13 cellular contexts compared by ENCODE assay signal in the genomic region with DNA sequence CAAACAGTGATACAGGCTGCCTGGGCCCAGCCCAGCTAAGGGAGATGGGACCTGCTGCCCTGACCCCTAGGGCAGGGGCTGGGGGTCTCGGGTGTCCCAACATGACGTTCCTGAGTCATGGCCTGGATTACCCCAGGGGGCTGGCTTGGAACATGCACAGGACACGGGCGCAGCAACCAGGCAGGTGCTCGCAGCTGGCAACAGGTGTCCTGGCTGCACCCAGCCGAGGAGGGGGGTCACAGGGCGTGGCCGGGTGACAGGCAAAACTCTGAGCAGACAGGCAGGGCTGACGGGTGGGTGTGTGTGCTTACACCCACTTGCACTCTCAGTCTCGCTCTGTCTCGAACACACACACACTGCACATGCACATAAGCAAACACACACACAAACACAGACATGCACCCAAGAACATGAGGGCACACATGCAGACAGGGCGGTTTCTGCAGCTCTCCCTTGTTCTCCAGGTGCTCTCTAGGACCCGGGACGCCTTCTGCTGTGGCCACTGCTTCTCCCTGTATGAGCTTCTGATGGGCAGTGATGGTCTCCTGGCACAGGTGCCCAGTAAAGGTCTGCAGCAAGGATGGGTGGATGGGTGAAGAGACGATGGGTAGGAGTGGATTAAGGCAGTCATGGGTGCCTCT. TPM values are rescaled to one million over a fixed set of nuclear protein-coding genes. Genes with fewer than 3 reads are reported as not detected.
DNase-seq lines count a peak whose midpoint lies in the region; ATAC-seq and TF ChIP-seq lines count a peak whose summit lies in the region.
"Had no signal": no experiment of that assay in that cellular context is flagged by ENCODE, and none has a peak within 500 bp of the region (broad histone marks: within the 10 kb centered on the region; RNA-seq: fewer than 3 reads in every experiment).

No MANE protein-coding gene starts in this region.

- H3K27ac ChIP-seq in RWPE2 (ENCODE audit: poor library complexity, severe bottlenecking) = peak overlapping the region; percentile 3
- H3K27ac ChIP-seq: dorsolateral prefrontal cortex had no signal

- intact Hi-C loops in Right ventricle myocardium superior (cut with DNase I) = loop anchor here (5.0 kb wide), 2 partner anchors 238 to 288 kb away; no protein-coding TSS in a partner anchor
- intact Hi-C loops in Right ventricle myocardium inferior (cut with DNase I) = loop anchor here (5.0 to 10.0 kb wide), 3 partner anchors 238 to 625 kb away; no protein-coding TSS in a partner anchor
- intact Hi-C loops in mucosa of descending colon (cut with DNase I, micrococcal nuclease) = loop anchor here (5.0 to 10.0 kb wide), 2 partner anchors 243 to 245 kb away; no protein-coding TSS in a partner anchor

- H3K4me1 ChIP-seq in RWPE2 (ENCODE audit: insufficient read depth, poor library complexity, severe bottlenecking) (peaks cover 21% of the 10 kb centered on the region), mucosa of descending colon (ENCODE audit: low read depth) (peaks cover 12% of the 10 kb centered on the region)

- TF ChIP-seq CTCF in RWPE2 (IDR thresholded peaks at IDR 0.05; ENCODE audit: poor library complexity, severe bottlenecking) (no peak), mucosa of descending colon (IDR thresholded peaks at IDR 0.05) (no peak)

- DNase-seq in Right ventricle myocardium superior (peak; percentile 26), Right ventricle myocardium inferior (ENCODE audit: missing footprints) (no peak), RWPE2 (ENCODE audit: low spot score) (peak; percentile 42), mucosa of descending colon (peak; percentile 68 to 77 (median 70)), left lobe of liver (ENCODE audit: low spot score) (no peak), hypothalamus (lab: John Stamatoyannopoulos, UW) (no peak), epidermal melanocyte (ENCODE audit: insufficient read length, low spot score) (no peak)
- no peak for DNase-seq in activated CD4-positive, alpha-beta T cell treated with anti-CD3 and anti-CD28 coated beads, Interleukin-2, amount 50 U/mL, for 48 hours
- DNase-seq: left ventricle myocardium superior; MM.1S; naive thymus-derived CD8-positive, alpha-beta T cell had no signal

- no peaks in the 10 kb centered on the region for H3K9me3 ChIP-seq in RWPE2 (ENCODE audit: severe bottlenecking)
- no peaks in the 10 kb centered on the region for H3K9me3 ChIP-seq in mucosa of descending colon
- H3K9me3 ChIP-seq: thyroid gland had no signal

- no peak overlapping the region for H3K4me3 ChIP-seq in RWPE2 (ENCODE audit: severe bottlenecking)
- H3K4me3 ChIP-seq in mucosa of descending colon = no peak overlapping the region
- H3K4me3 ChIP-seq: dorsolateral prefrontal cortex, thyroid gland had no signal

- no peaks in the 10 kb centered on the region for H3K27me3 ChIP-seq in RWPE2 (ENCODE audit: insufficient read depth, poor library complexity, severe bottlenecking)
- H3K27me3 ChIP-seq: thyroid gland had no signal

- ATAC-seq in Right ventricle myocardium superior (ENCODE audit: poor library complexity) (no peak), Right ventricle myocardium inferior (no peak), RWPE2 (ENCODE audit: low read depth) (no peak; the same call in 2 of the 3 replicates), mucosa of descending colon (peak; percentile 76), left lobe of liver (no peak)
- ATAC-seq: left ventricle myocardium superior; naive thymus-derived CD8-positive, alpha-beta T cell had no signal

- H3K36me3 ChIP-seq in RWPE2 (ENCODE audit: low read depth) = no peaks in the 10 kb centered on the region
- no peaks in the 10 kb centered on the region for H3K36me3 ChIP-seq in mucosa of descending colon (ENCODE audit: low read depth)
- H3K36me3 ChIP-seq: thyroid gland had no signal

RNA-seq across cellular contexts. Expression of a gene that starts 33.7 kb away (rescaled TPM):
- total RNA-seq in Right ventricle myocardium superior (6.1 TPM), Right ventricle myocardium inferior (6.3 TPM), mucosa of descending colon (10 to 100 TPM in 2 of 3 donors, 1 to 10 TPM in 1; 9.4 to 14.1 (median 13.2) TPM), left lobe of liver (5.7 TPM)

Comparison
In these comparisons a context has a peak if more than half of its experiments do, and no peak if none do; other contexts are left out.
1. DNase-seq: peak in Right ventricle myocardium superior (single experiment), RWPE2 (single experiment) and mucosa of descending colon (3 of 3); none in Right ventricle myocardium inferior (single experiment), left lobe of liver (single experiment), hypothalamus (0 of 51), epidermal melanocyte (single experiment) and activated CD4-positive, alpha-beta T cell treated with anti-CD3 and anti-CD28 coated beads, Interleukin-2, amount 50 U/mL, for 48 hours (0 of 2).